In the genomic region with DNA sequence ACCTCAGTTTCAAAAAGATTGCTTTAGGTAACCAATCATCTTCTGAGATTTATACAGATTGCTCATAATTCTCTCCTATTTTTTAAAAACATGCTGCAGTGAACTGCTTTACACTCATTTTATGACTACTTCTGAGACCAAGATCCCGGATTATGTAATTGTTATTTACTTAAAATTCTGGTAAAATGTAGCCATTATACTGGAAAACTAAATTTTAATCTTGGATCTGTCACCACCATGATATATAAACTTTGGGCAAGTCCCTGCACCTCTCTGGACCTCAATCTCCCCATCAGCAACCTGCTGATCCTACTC, we compare ENCODE assay signal across 11 cellular contexts. TPM values are rescaled to one million over a fixed set of nuclear protein-coding genes. Genes with fewer than 3 reads are reported as not detected.
DNase-seq lines count a peak whose midpoint lies in the region; ATAC-seq and TF ChIP-seq lines count a peak whose summit lies in the region.
"Had no signal": no experiment of that assay in that cellular context is flagged by ENCODE, and none has a peak within 500 bp of the region (broad histone marks: within the 10 kb centered on the region; RNA-seq: fewer than 3 reads in every experiment).

No MANE protein-coding gene starts in this region.

- DNase-seq in RWPE2 (ENCODE audit: low spot score) (no peak), epithelial cell of proximal tubule (ENCODE audit: low read depth) (no peak), sigmoid colon (no peak), left lobe of liver (ENCODE audit: low spot score) (no peak), LoVo (ENCODE audit: low spot score) (no peak), iPS-NIHi7 (ENCODE audit: extremely low spot score) (no peak), GM13976 (ENCODE audit: low spot score) (no peak)
- DNase-seq: activated CD4-positive, CD25-positive, alpha-beta regulatory T cell; effector memory CD4-positive, alpha-beta T cell; NCI-H1930 had no signal

- H3F3A ChIP-seq in DOHH2 (ENCODE audit: control insufficient read depth, insufficient read depth), result no peaks in the 10 kb centered on the region

- peak overlapping the region; percentile 45 for H3K4me3 ChIP-seq in DOHH2 (ENCODE audit: low read length)
- H3K4me3 ChIP-seq in RWPE2 (ENCODE audit: severe bottlenecking), result no peak overlapping the region
- H3K4me3 ChIP-seq in epithelial cell of proximal tubule (ENCODE audit: low read depth, low read length), result peak overlapping the region; percentile 52
- peak overlapping the region in 3 of 4 donors; percentile 40 to 44 (median 41) for H3K4me3 ChIP-seq in sigmoid colon

- H3K4me1 ChIP-seq in DOHH2 (ENCODE audit: control insufficient read depth, low read length), result peaks cover 11% of the 10 kb centered on the region
- H3K4me1 ChIP-seq in RWPE2 (ENCODE audit: insufficient read depth, poor library complexity, severe bottlenecking), result peaks cover 24% of the 10 kb centered on the region
- peaks cover 0 to 30% (median 16%) of the 10 kb centered on the region in 4 donors for H3K4me1 ChIP-seq in sigmoid colon

- H3K79me2 ChIP-seq in DOHH2 (ENCODE audit: control insufficient read depth, low read length), result no peaks in the 10 kb centered on the region

- intact Hi-C loops in sigmoid colon (cut with DNase I), result no loop called here

- no peak for ATAC-seq in RWPE2 (ENCODE audit: low read depth)
- ATAC-seq in left lobe of liver, result no peak

- peaks cover 11% of the 10 kb centered on the region for H3K27me3 ChIP-seq in DOHH2 (ENCODE audit: control insufficient read depth, low read length)
- H3K27me3 ChIP-seq in RWPE2 (ENCODE audit: insufficient read depth, poor library complexity, severe bottlenecking), result no peaks in the 10 kb centered on the region
- H3K27me3 ChIP-seq in sigmoid colon, result no peaks in the 10 kb centered on the region

- H3K9me2 ChIP-seq in DOHH2 (replicated peaks; ENCODE audit: control insufficient read depth, low read length), result no peaks in the 10 kb centered on the region

- no peak for TF ChIP-seq POLR2A in sigmoid colon (IDR thresholded peaks at IDR 0.05)

- no peak for TF ChIP-seq EP300 in sigmoid colon (IDR thresholded peaks at IDR 0.05)

- peak overlapping the region; percentile 66 for H3K4me2 ChIP-seq in DOHH2 (ENCODE audit: low read length)

- H3K27ac ChIP-seq in DOHH2 (ENCODE audit: low read depth, low read length) (no peak overlapping the region), RWPE2 (ENCODE audit: poor library complexity, severe bottlenecking) (peak overlapping the region; percentile 56), sigmoid colon (peak overlapping the region; percentile 76 to 81 (median 78))

- in situ Hi-C loops in GM13976 (cut with MboI; ENCODE audit: low sequenced_read_pairs, unreplicated experiment), result no loop called here

- TF ChIP-seq CTCF in DOHH2 (IDR thresholded peaks at IDR 0.05; ENCODE audit: low read depth, low read length, poor library complexity, severe bottlenecking) (no peak), RWPE2 (IDR thresholded peaks at IDR 0.05; ENCODE audit: poor library complexity, severe bottlenecking) (no peak), epithelial cell of proximal tubule (conservative IDR thresholded peaks at IDR 0.05; ENCODE audit: low read depth, low read length) (no peak), sigmoid colon (IDR thresholded peaks at IDR 0.05) (no peak), GM13976 (IDR thresholded peaks at IDR 0.05; ENCODE audit: borderline replicate concordance, control extremely low read depth, extremely low read depth, insufficient read depth, missing control alignments) (no peak)

- H3K9me3 ChIP-seq in DOHH2 (ENCODE audit: control insufficient read depth, insufficient read depth, low read length), result no peaks in the 10 kb centered on the region
- H3K9me3 ChIP-seq in RWPE2 (ENCODE audit: severe bottlenecking), result no peaks in the 10 kb centered on the region
- no peaks in the 10 kb centered on the region for H3K9me3 ChIP-seq in sigmoid colon

- no peaks in the 10 kb centered on the region for H4K20me1 ChIP-seq in DOHH2 (ENCODE audit: control insufficient read depth, insufficient read depth, low read depth, low read length)

- 10 to 48% methylated on average over 1 of the region's 1 CpG for WGBS in sigmoid colon, 2 donors

- H3K36me3 ChIP-seq in DOHH2 (ENCODE audit: control insufficient read depth, low read length) (no peaks in the 10 kb centered on the region), RWPE2 (ENCODE audit: low read depth) (peaks cover 14% of the 10 kb centered on the region), sigmoid colon (peaks cover 0 to under 1% (median 0%) of the 10 kb centered on the region in 4 donors)

RNA-seq across cellular contexts. Expression of gene PROCR, which starts 0.5 kb away (rescaled TPM):
- total RNA-seq in epithelial cell of proximal tubule (39.3 and 56.6 TPM in 2 replicates), sigmoid colon (10 to 100 TPM; 12.4 to 53.5 (median 33.8) TPM), left lobe of liver (1.5 TPM)
- 10 to 100 TPM; 12.9 to 22.8 (median 17.6) TPM for polyA plus RNA-seq in sigmoid colon

RNA-seq across cellular contexts. Expression of gene EDEM2, which starts 24.3 kb away (rescaled TPM):
- total RNA-seq in epithelial cell of proximal tubule (20.4 and 35.2 TPM in 2 replicates), sigmoid colon (10 to 100 TPM in 1 of 4 donors, 1 to 10 TPM in 3; 8.4 to 14.3 (median 8.8) TPM), left lobe of liver (26.0 TPM)
- polyA plus RNA-seq in sigmoid colon, result 10 to 100 TPM; 10.8 to 24.9 (median 15.0) TPM

RNA-seq across cellular contexts. Expression of gene MMP24, which starts 55.1 kb away (rescaled TPM):
- total RNA-seq in epithelial cell of proximal tubule (8.2 and 12.2 TPM in 2 replicates), sigmoid colon (1 to 10 TPM in 3 of 4 donors, under 1 TPM in 1; 0.16 to 1.4 (median 1.1) TPM), left lobe of liver (0.43 TPM)
- polyA plus RNA-seq in sigmoid colon, result under 1 TPM; under 0.01 to 0.46 (median 0.39) TPM
